Comparison of ENCODE assay signal across 3 cellular contexts in genomic region chr7:130831322-130831721, GRCh38.
"Had no signal": no experiment of that assay in that cellular context is flagged by ENCODE, and none has a peak within 500 bp of the region (broad histone marks: within the 10 kb centered on the region; RNA-seq: fewer than 3 reads in every experiment).

No MANE protein-coding gene starts in this region.

- H3K4me3 Mint-ChIP-seq: GM23338, H9, IgD-negative memory B cell had no signal

- DNase-seq: H9 had no signal

- H3K4me1 Mint-ChIP-seq: GM23338, H9, IgD-negative memory B cell had no signal

- H3K27ac Mint-ChIP-seq: GM23338, H9, IgD-negative memory B cell had no signal

- ATAC-seq: GM23338 had no signal

- H3K4me3 ChIP-seq: GM23338 had no signal
